Comparison of ENCODE assay signal across 2 cellular contexts in the genomic region with DNA sequence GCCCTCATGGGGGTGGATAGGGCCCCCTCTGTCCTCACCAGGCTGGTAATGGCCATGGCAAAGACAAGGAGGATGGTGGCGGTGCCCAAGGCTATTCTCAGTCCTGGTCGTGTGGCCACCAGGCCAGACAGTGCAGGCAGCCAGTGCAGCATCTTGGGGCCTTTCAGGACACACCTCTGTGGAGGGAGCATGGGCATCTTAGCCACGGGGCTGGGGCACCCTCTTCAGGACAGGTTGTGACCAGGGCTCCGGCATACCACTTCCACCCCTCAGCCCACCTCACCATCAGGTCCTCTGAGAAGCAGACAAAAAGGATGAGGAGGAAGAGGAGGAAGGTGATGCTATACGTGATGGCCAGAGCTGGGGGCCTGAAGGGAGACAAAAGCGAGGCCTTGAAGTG.
TF ChIP-seq lines count a peak whose summit lies in the region.

No MANE protein-coding gene starts in this region.

TF ChIP-seq in GM12878, 131 proteins besides CTCF, POLR2A, EP300 and RAD21:
- TF ChIP-seq GABPA (IDR thresholded peaks at IDR 0.05; ENCODE audit: low read depth) (no peak), SREBF1 (IDR thresholded peaks at IDR 0.05; ENCODE audit: low read length) (no peak), ZSCAN29 (IDR thresholded peaks at IDR 0.05) (no peak), IRF4 (IDR thresholded peaks at IDR 0.05; ENCODE audit: low read depth, low read length) (no peak), ATF7 (IDR thresholded peaks at IDR 0.05; ENCODE audit: low read depth) (no peak), NFIC (IDR thresholded peaks at IDR 0.05; ENCODE audit: low read depth, low read length) (no peak), HDGF (IDR thresholded peaks at IDR 0.05) (no peak), GATAD2B (conservative IDR thresholded peaks at IDR 0.05; ENCODE audit: low read depth) (no peak), EED (IDR thresholded peaks at IDR 0.05; ENCODE audit: low read depth) (no peak), RB1 (IDR thresholded peaks at IDR 0.05; ENCODE audit: borderline replicate concordance) (no peak), FOXM1 (IDR thresholded peaks at IDR 0.05; ENCODE audit: low read depth, low read length) (no peak), FOS (IDR thresholded peaks at IDR 0.05; ENCODE audit: borderline replicate concordance, extremely low read depth, insufficient read length) (no peak)
TF ChIP-seq in GM12878: peak in this region for 0.

TF ChIP-seq in H1, 55 proteins besides CTCF, POLR2A, EP300 and RAD21:
- TF ChIP-seq SP2 (IDR thresholded peaks at IDR 0.05; ENCODE audit: low read length), result no peak
- no peak for TF ChIP-seq BRCA1 (IDR thresholded peaks at IDR 0.05; ENCODE audit: low read depth, low read length)
- no peak for TF ChIP-seq POU5F1 (IDR thresholded peaks at IDR 0.05; ENCODE audit: low read depth, low read length)
- no peak for TF ChIP-seq CHD2 (IDR thresholded peaks at IDR 0.05; ENCODE audit: low read length)
- TF ChIP-seq, protein P1, sequence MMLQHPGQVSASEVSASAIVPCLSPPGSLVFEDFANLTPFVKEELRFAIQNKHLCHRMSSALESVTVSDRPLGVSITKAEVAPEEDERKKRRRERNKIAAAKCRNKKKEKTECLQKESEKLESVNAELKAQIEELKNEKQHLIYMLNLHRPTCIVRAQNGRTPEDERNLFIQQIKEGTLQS (IDR thresholded peaks at IDR 0.05; ENCODE audit: insufficient read depth, low read depth, low read length), result no peak
- no peak for TF ChIP-seq SUZ12 (IDR thresholded peaks at IDR 0.05; ENCODE audit: low read length)
- no peak for TF ChIP-seq CBX5 (IDR thresholded peaks at IDR 0.05; ENCODE audit: low read depth, low read length)
- no peak for TF ChIP-seq SRF (IDR thresholded peaks at IDR 0.05; ENCODE audit: low read depth, low read length)
- TF ChIP-seq, protein P2, sequence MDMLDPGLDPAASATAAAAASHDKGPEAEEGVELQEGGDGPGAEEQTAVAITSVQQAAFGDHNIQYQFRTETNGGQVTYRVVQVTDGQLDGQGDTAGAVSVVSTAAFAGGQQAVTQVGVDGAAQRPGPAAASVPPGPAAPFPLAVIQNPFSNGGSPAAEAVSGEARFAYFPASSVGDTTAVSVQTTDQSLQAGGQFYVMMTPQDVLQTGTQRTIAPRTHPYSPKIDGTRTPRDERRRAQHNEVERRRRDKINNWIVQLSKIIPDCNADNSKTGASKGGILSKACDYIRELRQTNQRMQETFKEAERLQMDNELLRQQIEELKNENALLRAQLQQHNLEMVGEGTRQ (IDR thresholded peaks at IDR 0.05; ENCODE audit: low read length), result no peak
- TF ChIP-seq, protein P3, sequence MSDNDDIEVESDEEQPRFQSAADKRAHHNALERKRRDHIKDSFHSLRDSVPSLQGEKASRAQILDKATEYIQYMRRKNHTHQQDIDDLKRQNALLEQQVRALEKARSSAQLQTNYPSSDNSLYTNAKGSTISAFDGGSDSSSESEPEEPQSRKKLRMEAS (IDR thresholded peaks at IDR 0.05), result no peak
